ENCODE assay signal across 9 cellular contexts in the genomic region with DNA sequence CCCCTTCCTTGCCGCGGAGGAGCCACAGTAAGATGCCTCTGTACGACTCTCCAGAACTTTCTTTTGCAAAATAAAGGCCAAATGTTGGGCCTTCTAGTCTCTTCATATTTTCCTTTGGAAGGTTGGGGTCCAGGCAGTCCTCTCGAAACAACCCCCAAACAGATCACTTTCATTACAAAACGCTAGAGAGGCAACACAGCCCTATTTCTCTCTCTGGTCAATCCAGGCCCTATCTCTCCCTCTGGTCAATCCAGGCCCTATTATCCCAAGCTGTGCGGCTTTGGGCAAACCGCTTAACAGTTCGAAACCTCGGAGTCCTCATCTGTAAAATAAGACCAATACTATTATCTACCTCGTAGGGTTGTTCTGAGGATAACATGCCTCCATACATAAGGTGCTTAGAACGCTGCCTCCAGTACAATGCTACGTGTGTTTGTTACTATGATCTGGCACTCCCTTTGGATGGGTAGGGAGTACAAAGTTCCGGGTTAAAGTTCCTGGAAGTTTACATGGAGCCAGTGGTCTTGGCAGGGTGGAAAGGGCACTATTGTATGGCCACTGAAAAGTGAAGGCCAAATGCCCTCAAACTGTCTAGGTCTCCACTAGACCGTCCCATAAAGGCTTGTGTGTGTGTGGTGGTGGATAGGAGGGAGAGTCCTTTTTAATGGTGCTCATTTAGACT.
DNase-seq lines count a peak whose midpoint lies in the region; ATAC-seq and TF ChIP-seq lines count a peak whose summit lies in the region.
"Had no signal": no experiment of that assay in that cellular context is flagged by ENCODE, and none has a peak within 500 bp of the region (broad histone marks: within the 10 kb centered on the region; RNA-seq: fewer than 3 reads in every experiment).

No MANE protein-coding gene starts in this region.

- H3K9me3 Mint-ChIP-seq in brain (peaks cover 0 to 31% (median 4%) of the 10 kb centered on the region in 5 experiments), progenitor cell of endocrine pancreas (ENCODE audit: low read depth) (no peaks in the 10 kb centered on the region)
- H3K9me3 Mint-ChIP-seq in naive thymus-derived CD4-positive, alpha-beta T cell, result peaks cover 0 to 5% (median 0%) of the 10 kb centered on the region in 11 donors

- CTCF ChIA-PET in naive thymus-derived CD4-positive, alpha-beta T cell (lab: Charles Lee), result no interaction called here

- intact Hi-C loops in naive thymus-derived CD4-positive, alpha-beta T cell (cut with micrococcal nuclease), result loop anchor here (5.0 to 10.0 kb wide), 7 partner anchors 34 to 1371 kb away; a partner anchor contains a TSS

- peak overlapping the region; percentile 66 for H3K4me3 ChIP-seq in HUES48 (ENCODE audit: low read depth, low read length)
- H3K4me3 ChIP-seq in naive thymus-derived CD4-positive, alpha-beta T cell (ENCODE audit: low read length), result peak overlapping the region; percentile 73

- H3K36me3 Mint-ChIP-seq in brain (peaks cover 5% of the 10 kb centered on the region), progenitor cell of endocrine pancreas (ENCODE audit: insufficient read depth) (no peaks in the 10 kb centered on the region)
- no peaks in the 10 kb centered on the region for H3K36me3 Mint-ChIP-seq in naive thymus-derived CD4-positive, alpha-beta T cell

- no peaks in the 10 kb centered on the region for H3K36me3 ChIP-seq in HUES48 (ENCODE audit: control insufficient read depth, insufficient read depth, low read length)
- no peaks in the 10 kb centered on the region for H3K36me3 ChIP-seq in naive thymus-derived CD4-positive, alpha-beta T cell (ENCODE audit: control insufficient read depth in 2 of 3, insufficient read depth in 3 of 3, low read length in 3 of 3)

- H3K27ac ChIP-seq in 22Rv1 (peak overlapping the region; percentile 97), HUES48 (ENCODE audit: low read depth, low read length) (no peak overlapping the region)
- H3K27ac ChIP-seq in naive thymus-derived CD4-positive, alpha-beta T cell (ENCODE audit: low read depth, low read length), result peak overlapping the region; percentile 98

- H3K4me1 ChIP-seq in HUES48 (ENCODE audit: control insufficient read depth, insufficient read depth, low read length), result peaks cover 31% of the 10 kb centered on the region
- peaks cover 20 to 21% of the 10 kb centered on the region in 2 donors for H3K4me1 ChIP-seq in naive thymus-derived CD4-positive, alpha-beta T cell (ENCODE audit: control insufficient read depth in 2 of 2, insufficient read depth in 2 of 2, low read length in 2 of 2)

- TF ChIP-seq CTCF in 22Rv1 (IDR thresholded peaks at IDR 0.05) (no peak), brain (conservative IDR thresholded peaks at IDR 0.05) (no peak), progenitor cell of endocrine pancreas (IDR thresholded peaks at IDR 0.05; ENCODE audit: unreplicated experiment) (no peak)

- POLR2A ChIA-PET in naive thymus-derived CD4-positive, alpha-beta T cell (lab: Charles Lee), result interaction anchor here (1.0 to 8.8 kb wide), 6 partner anchors 18 to 399 kb away, joined by 3 to 116 read pairs (median 18); a partner anchor contains a TSS

- H3K27ac Mint-ChIP-seq in brain (peak overlapping the region in 3 of 5 experiments; percentile 8 to 50 (median 12)), progenitor cell of endocrine pancreas (no peak overlapping the region)
- peak overlapping the region; percentile 92 to 99 (median 98) for H3K27ac Mint-ChIP-seq in naive thymus-derived CD4-positive, alpha-beta T cell

- peaks cover 3% of the 10 kb centered on the region; the same call in 1 of the 2 replicates for H3K9me3 ChIP-seq in HUES48 (ENCODE audit: control insufficient read depth, insufficient read depth, low read length)
- no peaks in the 10 kb centered on the region for H3K9me3 ChIP-seq in naive thymus-derived CD4-positive, alpha-beta T cell (ENCODE audit: control insufficient read depth in 2 of 3, low read length in 3 of 3)

- peaks cover 27% of the 10 kb centered on the region for H3K27me3 ChIP-seq in HUES48 (ENCODE audit: control insufficient read depth, insufficient read depth, low read length)
- H3K27me3 ChIP-seq in naive thymus-derived CD4-positive, alpha-beta T cell (ENCODE audit: control insufficient read depth in 2 of 2, insufficient read depth in 2 of 2, low read length in 2 of 2), result no peaks in the 10 kb centered on the region

- H3K4me3 Mint-ChIP-seq in brain (peak overlapping the region in 3 of 5 experiments; percentile 51 to 83 (median 63)), progenitor cell of endocrine pancreas (ENCODE audit: low read depth) (no peak overlapping the region)
- peak overlapping the region; percentile 89 to 95 (median 90) for H3K4me3 Mint-ChIP-seq in naive thymus-derived CD4-positive, alpha-beta T cell

- 0 out of 2 replicates have a peak overlapping the region, but pooled peaks have one; percentile 60 for H3K9ac ChIP-seq in HUES48 (ENCODE audit: low read depth, low read length)

- H3K4me1 Mint-ChIP-seq in brain (peaks cover 53% of the 10 kb centered on the region), progenitor cell of endocrine pancreas (ENCODE audit: low read depth) (peaks cover 25% of the 10 kb centered on the region)
- H3K4me1 Mint-ChIP-seq in naive thymus-derived CD4-positive, alpha-beta T cell, result peaks cover 7 to 53% (median 39%) of the 10 kb centered on the region in 7 donors

- H3K27me3 Mint-ChIP-seq in brain (peaks cover 66% of the 10 kb centered on the region), progenitor cell of endocrine pancreas (peaks cover 17% of the 10 kb centered on the region)
- H3K27me3 Mint-ChIP-seq in naive thymus-derived CD4-positive, alpha-beta T cell, result no peaks in the 10 kb centered on the region

- DNase-seq in naive thymus-derived CD4-positive, alpha-beta T cell, result no peak
- DNase-seq in NCI-H2171 (lab: John Stamatoyannopoulos, UW) (no peak), progenitor cell of endocrine pancreas (ENCODE audit: low spot score, unreplicated experiment) (no peak), NCI-H524 treated with DMSO at 0.1 percent for 48 hours (lab: John Stamatoyannopoulos, UW) (no peak)
- DNase-seq: DMS79 treated with DMSO at 0.1 percent for 48 hours had no signal

- ATAC-seq in naive thymus-derived CD4-positive, alpha-beta T cell, result no peak
- no peak for ATAC-seq in GM18511 (IDR thresholded peaks at IDR 0.05; ENCODE audit: unreplicated experiment)
